ENCODE assay signal across 19 cellular contexts in the genomic region with DNA sequence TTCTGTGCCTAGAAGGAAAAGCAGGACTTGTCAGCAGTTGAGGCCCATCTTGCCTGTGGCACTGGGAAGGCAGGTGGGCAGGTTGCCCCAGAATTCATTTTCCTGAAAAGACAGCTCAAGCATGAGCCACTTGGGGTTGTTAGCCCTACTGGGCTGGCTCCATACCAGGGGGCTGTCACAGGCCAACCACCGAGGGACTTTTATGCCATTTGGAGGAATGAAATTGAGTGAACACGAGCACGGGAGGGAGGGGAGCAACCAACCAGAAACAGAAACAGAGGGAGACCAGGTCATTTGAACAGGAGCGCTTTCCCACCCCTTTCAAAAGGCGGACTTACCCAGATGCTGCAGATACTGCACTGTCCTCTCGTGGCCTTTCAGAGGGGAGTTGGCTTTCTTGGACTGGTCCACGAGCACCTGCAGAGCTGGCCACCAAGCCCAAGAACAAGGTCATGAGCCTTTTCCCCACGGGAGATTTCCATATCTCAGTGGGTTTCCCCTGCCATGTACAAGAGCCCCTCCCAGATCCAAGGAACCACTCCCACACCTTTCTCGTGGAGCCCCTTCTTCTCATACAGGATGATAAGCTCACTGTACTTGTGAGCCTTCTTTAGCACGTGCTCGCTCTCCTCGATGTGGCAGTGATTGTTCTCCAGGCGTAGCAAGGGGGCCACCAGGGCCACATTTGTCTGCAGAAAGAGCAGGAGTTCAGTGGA. TPM values are rescaled to one million over a fixed set of nuclear protein-coding genes. Genes with fewer than 3 reads are reported as not detected.
DNase-seq lines count a peak whose midpoint lies in the region; ATAC-seq and TF ChIP-seq lines count a peak whose summit lies in the region.
"Had no signal": no experiment of that assay in that cellular context is flagged by ENCODE, and none has a peak within 500 bp of the region (broad histone marks: within the 10 kb centered on the region; RNA-seq: fewer than 3 reads in every experiment).

No MANE protein-coding gene starts in this region.

- H3K27ac ChIP-seq in right atrium auricular region (no peak overlapping the region), right cardiac atrium (ENCODE audit: low read length) (no peak overlapping the region), mammary epithelial cell (ENCODE audit: insufficient read depth, low read depth, low read length) (no peak overlapping the region)
- H3K27ac ChIP-seq: BLaER1 had no signal

- H3K36me3 Mint-ChIP-seq in activated CD8-positive, alpha-beta memory T cell treated with anti-CD3 and anti-CD28 coated beads, Interleukin-2, amount 10 ng/mL, durations not matched to agents 7 days and 5 days, result peaks cover 36% of the 10 kb centered on the region
- peaks cover 71% of the 10 kb centered on the region for H3K36me3 Mint-ChIP-seq in nephron progenitor cell (ENCODE audit: low read depth)

- H3K79me2 ChIP-seq in mammary epithelial cell (ENCODE audit: insufficient read depth, low read length), result no peaks in the 10 kb centered on the region

- ATAC-seq in activated CD8-positive, alpha-beta memory T cell treated with anti-CD3 and anti-CD28 coated beads, Interleukin-2, amount 10 ng/mL, durations not matched to agents 7 days and 5 days, result no peak
- ATAC-seq in right cardiac atrium, result no peak

- no peaks in the 10 kb centered on the region for H3K9me3 Mint-ChIP-seq in activated CD8-positive, alpha-beta memory T cell treated with anti-CD3 and anti-CD28 coated beads, Interleukin-2, amount 10 ng/mL, durations not matched to agents 7 days and 5 days (ENCODE audit: low read depth)
- no peaks in the 10 kb centered on the region for H3K9me3 Mint-ChIP-seq in nephron progenitor cell
- H3K9me3 Mint-ChIP-seq: CD4-positive, alpha-beta memory T cell had no signal

- no peak overlapping the region for H3K27ac Mint-ChIP-seq in activated CD8-positive, alpha-beta memory T cell treated with anti-CD3 and anti-CD28 coated beads, Interleukin-2, amount 10 ng/mL, durations not matched to agents 7 days and 5 days
- peak overlapping the region; percentile 61 for H3K27ac Mint-ChIP-seq in nephron progenitor cell

- no peaks in the 10 kb centered on the region for H3K27me3 Mint-ChIP-seq in activated CD8-positive, alpha-beta memory T cell treated with anti-CD3 and anti-CD28 coated beads, Interleukin-2, amount 10 ng/mL, durations not matched to agents 7 days and 5 days
- H3K27me3 Mint-ChIP-seq in nephron progenitor cell (ENCODE audit: low read depth, poor library complexity), result no peaks in the 10 kb centered on the region
- H3K27me3 Mint-ChIP-seq: CD4-positive, alpha-beta memory T cell had no signal

- H3K9me3 ChIP-seq in right atrium auricular region, result no peaks in the 10 kb centered on the region
- no peaks in the 10 kb centered on the region for H3K9me3 ChIP-seq in right cardiac atrium (ENCODE audit: control insufficient read depth, low read length)
- H3K9me3 ChIP-seq in mammary epithelial cell (replicated peaks; ENCODE audit: insufficient read depth, low read length), result no peaks in the 10 kb centered on the region
- H3K9me3 ChIP-seq: BLaER1, HAP-1 had no signal

- no peaks in the 10 kb centered on the region for H3K4me1 ChIP-seq in right atrium auricular region
- peaks cover 2% of the 10 kb centered on the region for H3K4me1 ChIP-seq in right cardiac atrium (ENCODE audit: control insufficient read depth, insufficient read depth, low read length)
- no peaks in the 10 kb centered on the region for H3K4me1 ChIP-seq in mammary epithelial cell (ENCODE audit: insufficient read depth, low read length)
- H3K4me1 ChIP-seq: BLaER1, HAP-1 had no signal

- no peak overlapping the region for H3K4me3 Mint-ChIP-seq in activated CD8-positive, alpha-beta memory T cell treated with anti-CD3 and anti-CD28 coated beads, Interleukin-2, amount 10 ng/mL, durations not matched to agents 7 days and 5 days
- no peak overlapping the region for H3K4me3 Mint-ChIP-seq in nephron progenitor cell
- H3K4me3 Mint-ChIP-seq: CD14-positive monocyte; CD4-positive, alpha-beta memory T cell had no signal

- H3K36me3 ChIP-seq in right atrium auricular region, result peaks cover 92% of the 10 kb centered on the region
- H3K36me3 ChIP-seq in mammary epithelial cell (ENCODE audit: insufficient read depth, low read length), result peaks cover 26% of the 10 kb centered on the region

- H3K4me1 Mint-ChIP-seq in activated CD8-positive, alpha-beta memory T cell treated with anti-CD3 and anti-CD28 coated beads, Interleukin-2, amount 10 ng/mL, durations not matched to agents 7 days and 5 days, result peaks cover 7% of the 10 kb centered on the region
- H3K4me1 Mint-ChIP-seq in nephron progenitor cell, result no peaks in the 10 kb centered on the region

- TF ChIP-seq CTCF in right atrium auricular region (IDR thresholded peaks at IDR 0.05) (no peak), nephron progenitor cell (IDR thresholded peaks at IDR 0.05) (no peak), mammary epithelial cell (conservative IDR thresholded peaks at IDR 0.05 in 1 of 2, IDR thresholded peaks at IDR 0.05 in 1 of 2; ENCODE audit: extremely low read depth in 1 of 2, insufficient read depth in 1 of 2, low read depth in 1 of 2, low read length in 2 of 2) (no peak)

- no peak overlapping the region for H3K9ac ChIP-seq in mammary epithelial cell (ENCODE audit: insufficient read depth, low read length)
- H3K9ac ChIP-seq: BLaER1, GM23248 had no signal

- no peak overlapping the region for H3K4me3 ChIP-seq in right atrium auricular region
- H3K4me3 ChIP-seq in right cardiac atrium (ENCODE audit: low read length), result no peak overlapping the region
- no peak overlapping the region for H3K4me3 ChIP-seq in mammary epithelial cell (replicated peaks in 1 of 3; ENCODE audit: insufficient read depth in 1 of 3, low read depth in 2 of 3, low read length in 3 of 3)
- H3K4me3 ChIP-seq: BLaER1, GM23248, HAP-1 had no signal

- 89% methylated on average over 13 of the region's 13 CpGs for WGBS in right cardiac atrium
- WGBS in mammary epithelial cell (ENCODE audit: low coverage, missing lambda C conversion rate), result 99% methylated on average over 13 of the region's 13 CpGs

- DNase-seq in activated CD8-positive, alpha-beta memory T cell treated with anti-CD3 and anti-CD28 coated beads, Interleukin-2, amount 10 ng/mL, durations not matched to agents 7 days and 5 days, result peak; percentile 35
- DNase-seq in activated CD8-positive, alpha-beta memory T cell treated with anti-CD3 and anti-CD28 coated beads, Interleukin-2, amount 50 U/mL, for 48 hours, result no peak
- DNase-seq in right atrium auricular region (ENCODE audit: low spot score) (peak; percentile 13), right cardiac atrium (no peak), nephron progenitor cell (no peak), NCI-H2107 treated with DMSO at 0.1 percent for 48 hours (lab: John Stamatoyannopoulos, UW; ENCODE audit: unreplicated experiment) (no peak), mammary epithelial cell (no peak)
- DNase-seq: AML-193; CD4-positive, alpha-beta memory T cell; DMS153; DMS79; GDM1; GM23248 had no signal

- in situ Hi-C loops in mammary epithelial cell (cut with MboI; ENCODE audit: low sequenced_read_pairs in 2 of 2), result no loop called here

- H3K27me3 ChIP-seq in right atrium auricular region (no peaks in the 10 kb centered on the region), right cardiac atrium (ENCODE audit: control insufficient read depth, insufficient read depth) (no peaks in the 10 kb centered on the region), mammary epithelial cell (ENCODE audit: insufficient read depth, low read length) (no peaks in the 10 kb centered on the region)
- H3K27me3 ChIP-seq: BLaER1 had no signal

- H2AFZ ChIP-seq in mammary epithelial cell (ENCODE audit: low read depth, low read length), result no peak overlapping the region
- H2AFZ ChIP-seq: GM23248 had no signal

- H3K4me2 ChIP-seq in mammary epithelial cell (ENCODE audit: insufficient read depth, low read depth, low read length), result no peak overlapping the region
- H3K4me2 ChIP-seq: BLaER1 had no signal

- H4K20me1 ChIP-seq in mammary epithelial cell (ENCODE audit: insufficient read depth, low read length), result no peaks in the 10 kb centered on the region
- H4K20me1 ChIP-seq: BLaER1 had no signal

- dilution Hi-C loops in mammary epithelial cell (cut with HindIII; ENCODE audit: low sequenced_read_pairs), result no loop called here

- no TSS peak for BruUV-seq in mammary epithelial cell (replicated peaks; lab: Mats Ljungman, UMichigan)

- CTCF ChIA-PET in activated CD8-positive, alpha-beta memory T cell treated with anti-CD3 and anti-CD28 coated beads, Interleukin-2, amount 10 ng/mL, durations not matched to agents 7 days and 5 days (lab: Charles Lee), result no interaction called here
- CTCF ChIA-PET in mammary epithelial cell (lab: Charles Lee; ENCODE audit: low non-redundant PET), result no interaction called here

- intact Hi-C loops in right cardiac atrium (cut with DNase I), result no loop called here
- intact Hi-C loops in mammary epithelial cell (cut with micrococcal nuclease), result no loop called here

RNA-seq across cellular contexts. Expression of a gene that starts 9.9 kb away (rescaled TPM):
- total RNA-seq in activated CD8-positive, alpha-beta memory T cell treated with anti-CD3 and anti-CD28 coated beads, Interleukin-2, amount 10 ng/mL, durations not matched to agents 7 days and 5 days, result not detected
- total RNA-seq in right atrium auricular region (1 to 10 TPM in 1 of 2 donors, under 1 TPM in 1; 0.35 to 3.0 TPM), right cardiac atrium (1 to 10 TPM in 2 of 4 donors, under 1 TPM in 1, not detected in 1; 0.54 to 3.0 (median 1.2) TPM), mammary epithelial cell (1 to 10 TPM in 1 of 2 donors, under 1 TPM in 1; 0.71 to 2.0 TPM)
- polyA plus RNA-seq in right cardiac atrium (1.1 TPM), mammary epithelial cell (0.17 TPM)
- polyA minus RNA-seq in mammary epithelial cell, result not detected
- total RNA-seq: A172; CD4-positive, alpha-beta memory T cell; Daoy; GM23248; H4 had no signal
- polyA plus RNA-seq: CD14-positive monocyte; CD4-positive, alpha-beta memory T cell; GM23248 had no signal

RNA-seq across cellular contexts. Expression of a gene that starts 41.7 kb away (rescaled TPM):
- 10 to 100 TPM; 58.7 to 70.1 TPM for total RNA-seq in activated CD8-positive, alpha-beta memory T cell treated with anti-CD3 and anti-CD28 coated beads, Interleukin-2, amount 10 ng/mL, durations not matched to agents 7 days and 5 days
- total RNA-seq in right atrium auricular region (10 to 100 TPM; 33.1 to 38.3 TPM), right cardiac atrium (10 to 100 TPM; 45.1 to 53.3 (median 48.3) TPM), mammary epithelial cell (10 to 100 TPM; 49.6 to 52.8 TPM)
- polyA plus RNA-seq in right cardiac atrium (35.5 TPM), mammary epithelial cell (25.4 TPM)
- polyA minus RNA-seq in mammary epithelial cell, result 24.1 TPM

Comparison
In these comparisons a context has a peak if more than half of its experiments do, and no peak if none do; other contexts are left out.
1. DNase-seq: peak in activated CD8-positive, alpha-beta memory T cell treated with anti-CD3 and anti-CD28 coated beads, Interleukin-2, amount 10 ng/mL, durations not matched to agents 7 days and 5 days (single experiment) and right atrium auricular region (single experiment); none in activated CD8-positive, alpha-beta memory T cell treated with anti-CD3 and anti-CD28 coated beads, Interleukin-2, amount 50 U/mL, for 48 hours (single experiment), right cardiac atrium (0 of 3), nephron progenitor cell (single experiment), NCI-H2107 treated with DMSO at 0.1 percent for 48 hours (single experiment) and mammary epithelial cell (single experiment).